ENCODE assay signal across 20 cellular contexts in genomic region chrX:132425744-132426318, GRCh38.
"Had no signal": no experiment of that assay in that cellular context is flagged by ENCODE, and none has a peak within 500 bp of the region (broad histone marks: within the 10 kb centered on the region; RNA-seq: fewer than 3 reads in every experiment).

No MANE protein-coding gene starts in this region.

- H3K4me3 Mint-ChIP-seq: activated CD4-positive, alpha-beta T cell treated with anti-CD3 and anti-CD28 coated beads, Interleukin-2, amount 10 ng/mL, durations not matched to agents 7 days and 5 days; activated CD8-positive, alpha-beta memory T cell treated with anti-CD3 and anti-CD28 coated beads, Interleukin-2, amount 10 ng/mL, durations not matched to agents 7 days and 5 days; activated CD8-positive, alpha-beta T cell treated with anti-CD3 and anti-CD28 coated beads for 36 hours; activated naive CD4-positive, alpha-beta T cell treated with anti-CD3 and anti-CD28 coated beads, Interleukin-2, amount 50 U/mL, for 24 hours; activated T-helper 1 cell treated with anti-CD3 and anti-CD28 coated beads, Interleukin-12 subunit alpha, Interleukin-12 subunit beta, Interleukin-2, Interleukin-4 antibody, amounts not matched to agents 30 ng/mL and 10 ng/mL and 1 ng/mL, durations not matched to agents 14 hours and 24 hours and 36 hours; central memory CD8-positive, alpha-beta T cell; effector memory CD8-positive, alpha-beta T cell; nephron progenitor cell; stimulated activated naive CD8-positive, alpha-beta T cell treated with anti-CD3 and anti-CD28 coated beads, Interleukin-15, amount 100 ng/mL, for 72 hours had no signal

- H3K36me3 ChIP-seq: ascending aorta, esophagus squamous epithelium, gastrocnemius medialis, pancreas, tibial artery had no signal

- H3K27ac Mint-ChIP-seq: activated CD4-positive, alpha-beta T cell treated with anti-CD3 and anti-CD28 coated beads, Interleukin-2, amount 10 ng/mL, durations not matched to agents 7 days and 5 days; activated CD8-positive, alpha-beta memory T cell treated with anti-CD3 and anti-CD28 coated beads, Interleukin-2, amount 10 ng/mL, durations not matched to agents 7 days and 5 days; activated CD8-positive, alpha-beta T cell treated with anti-CD3 and anti-CD28 coated beads for 36 hours; activated naive CD4-positive, alpha-beta T cell treated with anti-CD3 and anti-CD28 coated beads, Interleukin-2, amount 50 U/mL, for 24 hours; activated T-helper 1 cell treated with anti-CD3 and anti-CD28 coated beads, Interleukin-12 subunit alpha, Interleukin-12 subunit beta, Interleukin-2, Interleukin-4 antibody, amounts not matched to agents 30 ng/mL and 10 ng/mL and 1 ng/mL, durations not matched to agents 14 hours and 24 hours and 36 hours; nephron progenitor cell had no signal

- H3K27me3 ChIP-seq: ascending aorta, esophagus squamous epithelium, gastrocnemius medialis, tibial artery had no signal

- DNase-seq: activated CD4-positive, alpha-beta T cell treated with anti-CD3 and anti-CD28 coated beads, Interleukin-2, amount 10 ng/mL, durations not matched to agents 7 days and 5 days; activated CD8-positive, alpha-beta memory T cell treated with anti-CD3 and anti-CD28 coated beads, Interleukin-2, amount 10 ng/mL, durations not matched to agents 7 days and 5 days; activated CD8-positive, alpha-beta T cell treated with anti-CD3 and anti-CD28 coated beads for 36 hours; activated gamma-delta T cell; effector memory CD8-positive, alpha-beta T cell; esophagus squamous epithelium; gastrocnemius medialis; hippocampal formation; nephron progenitor cell; pancreas; right cardiac atrium; stimulated activated CD4-positive, alpha-beta T cell treated with anti-CD3 and anti-CD28 coated beads, Interleukin-1b, Interleukin-23, amount 100 ng/mL, for 48 hours; stimulated activated naive CD8-positive, alpha-beta T cell treated with anti-CD3 and anti-CD28 coated beads, Interleukin-15, amount 100 ng/mL, for 72 hours; tibial artery had no signal

- ATAC-seq: activated CD4-positive, CD25-positive, alpha-beta regulatory T cell treated with anti-CD3 and anti-CD28 coated beads, Interleukin-2, amount 50 U/mL, for 24 hours; activated CD8-positive, alpha-beta memory T cell treated with anti-CD3 and anti-CD28 coated beads, Interleukin-2, amount 10 ng/mL, durations not matched to agents 7 days and 5 days; activated CD8-positive, alpha-beta T cell treated with anti-CD3 and anti-CD28 coated beads for 36 hours; effector memory CD8-positive, alpha-beta T cell; gastrocnemius medialis; pancreas; right cardiac atrium; stimulated activated naive CD8-positive, alpha-beta T cell treated with anti-CD3 and anti-CD28 coated beads, Interleukin-15, amount 100 ng/mL, for 72 hours had no signal

- FAIRE-seq: pancreas had no signal

- H3K4me3 ChIP-seq: ascending aorta, esophagus squamous epithelium, gastrocnemius medialis, pancreas, tibial artery had no signal

- H3K9me3 Mint-ChIP-seq: activated CD4-positive, alpha-beta T cell treated with anti-CD3 and anti-CD28 coated beads, Interleukin-2, amount 10 ng/mL, durations not matched to agents 7 days and 5 days; activated CD8-positive, alpha-beta T cell treated with anti-CD3 and anti-CD28 coated beads for 36 hours; activated naive CD4-positive, alpha-beta T cell treated with anti-CD3 and anti-CD28 coated beads, Interleukin-2, amount 50 U/mL, for 24 hours; activated T-helper 1 cell treated with anti-CD3 and anti-CD28 coated beads, Interleukin-12 subunit alpha, Interleukin-12 subunit beta, Interleukin-2, Interleukin-4 antibody, amounts not matched to agents 30 ng/mL and 10 ng/mL and 1 ng/mL, durations not matched to agents 14 hours and 24 hours and 36 hours; central memory CD8-positive, alpha-beta T cell; effector memory CD8-positive, alpha-beta T cell; nephron progenitor cell; stimulated activated naive CD8-positive, alpha-beta T cell treated with anti-CD3 and anti-CD28 coated beads, Interleukin-15, amount 100 ng/mL, for 72 hours had no signal

- H3K9me3 ChIP-seq: ascending aorta, esophagus squamous epithelium, gastrocnemius medialis, pancreas, tibial artery had no signal

- H3K27me3 Mint-ChIP-seq: activated CD4-positive, alpha-beta T cell treated with anti-CD3 and anti-CD28 coated beads, Interleukin-2, amount 10 ng/mL, durations not matched to agents 7 days and 5 days; activated CD8-positive, alpha-beta memory T cell treated with anti-CD3 and anti-CD28 coated beads, Interleukin-2, amount 10 ng/mL, durations not matched to agents 7 days and 5 days; activated CD8-positive, alpha-beta T cell treated with anti-CD3 and anti-CD28 coated beads for 36 hours; activated naive CD4-positive, alpha-beta T cell treated with anti-CD3 and anti-CD28 coated beads, Interleukin-2, amount 50 U/mL, for 24 hours; central memory CD8-positive, alpha-beta T cell; effector memory CD8-positive, alpha-beta T cell; stimulated activated naive CD8-positive, alpha-beta T cell treated with anti-CD3 and anti-CD28 coated beads, Interleukin-15, amount 100 ng/mL, for 72 hours had no signal

- H3K4me1 ChIP-seq: ascending aorta, esophagus squamous epithelium, gastrocnemius medialis, pancreas, tibial artery had no signal

- H3K27ac ChIP-seq: ascending aorta, esophagus squamous epithelium, gastrocnemius medialis, pancreas, tibial artery, VCaP had no signal
